Comparison of ENCODE assay signal across 8 cellular contexts in genomic region chr9:2087500-2088313, GRCh38.
DNase-seq lines count a peak whose midpoint lies in the region; ATAC-seq and TF ChIP-seq lines count a peak whose summit lies in the region.

No MANE protein-coding gene starts in this region.

- no peaks in the 10 kb centered on the region for H3K9me3 Mint-ChIP-seq in Caco-2 (ENCODE audit: unreplicated experiment)
- no peaks in the 10 kb centered on the region for H3K9me3 Mint-ChIP-seq in activated naive CD8-positive, alpha-beta T cell treated with anti-CD3 and anti-CD28 coated beads, Interleukin-2, amount 50 U/mL, for 24 hours

- POLR2A ChIA-PET in Caco-2 (lab: Charles Lee), result no interaction called here

- in situ Hi-C loops in transverse colon (cut with MboI; ENCODE audit: low pct_ligation_motif_present in 1 of 4, low pct_unique_long_range_greater_than_20kb in 1 of 4, low sequenced_read_pairs in 3 of 4), result loop anchor here in 3 of 4 donors (25.0 kb wide), 2 partner anchors 150 to 375 kb away; no protein-coding TSS in a partner anchor

- DNase-seq in Caco-2, result no peak
- peak; percentile 45 for DNase-seq in NCI-H2227 (lab: John Stamatoyannopoulos, UW; ENCODE audit: unreplicated experiment)
- DNase-seq in activated naive CD8-positive, alpha-beta T cell treated with anti-CD3 and anti-CD28 coated beads, Interleukin-2, amount 50 U/mL, for 24 hours, result no peak
- peak; percentile 49 for DNase-seq in iris pigment epithelial cell (ENCODE audit: low read depth)
- no peak for DNase-seq in transverse colon
- DNase-seq in activated effector memory CD4-positive, alpha-beta T cell treated with anti-CD3 and anti-CD28 coated beads, Interleukin-2, amount 50 U/mL, for 16 hours, result no peak

- TF ChIP-seq CTCF in Caco-2 (IDR thresholded peaks at IDR 0.05; ENCODE audit: insufficient read depth in 1 of 2, low read depth in 1 of 2, low read length in 1 of 2, severe bottlenecking in 1 of 2, unreplicated experiment in 1 of 2), result peak; percentile 25 to 36
- peak; percentile 58 to 72 (median 64) for TF ChIP-seq CTCF in transverse colon (IDR thresholded peaks at IDR 0.05)

- CTCF ChIA-PET in Caco-2 (lab: Charles Lee), result no interaction called here

- H3K4me3 ChIP-seq in Caco-2 (ENCODE audit: low read depth, low read length), result no peak overlapping the region
- no peak overlapping the region for H3K4me3 ChIP-seq in transverse colon

- H3K27me3 ChIP-seq in Caco-2 (replicated peaks; ENCODE audit: control insufficient read depth, insufficient read depth, low read length), result no peaks in the 10 kb centered on the region
- H3K27me3 ChIP-seq in transverse colon, result no peaks in the 10 kb centered on the region

- WGBS in transverse colon (ENCODE audit: low coverage in 1 of 2), 2 donors, result 69 to 80% methylated on average over 4 to 6 of the region's 6 CpGs

- peak; percentile 72 for ATAC-seq in GM18519 (IDR thresholded peaks at IDR 0.05; ENCODE audit: low FRiP score, unreplicated experiment)
- peak; percentile 64 for ATAC-seq in HG02970 (IDR thresholded peaks at IDR 0.05; ENCODE audit: low FRiP score, unreplicated experiment)
- peak; percentile 77 for ATAC-seq in activated naive CD8-positive, alpha-beta T cell treated with anti-CD3 and anti-CD28 coated beads, Interleukin-2, amount 50 U/mL, for 24 hours

- intact Hi-C loops in Caco-2 (cut with micrococcal nuclease; ENCODE audit: unreplicated experiment) (no loop called here), transverse colon (cut with DNase I; ENCODE audit: low total_unique reads) (no loop called here)

- BruUV-seq in Caco-2 (replicated peaks; lab: Mats Ljungman, UMichigan), result no TSS peak

- no peaks in the 10 kb centered on the region for H3K36me3 Mint-ChIP-seq in Caco-2 (ENCODE audit: insufficient read depth, unreplicated experiment)
- H3K36me3 Mint-ChIP-seq in activated naive CD8-positive, alpha-beta T cell treated with anti-CD3 and anti-CD28 coated beads, Interleukin-2, amount 50 U/mL, for 24 hours (ENCODE audit: low read depth), result peaks cover 66% of the 10 kb centered on the region

- no peak overlapping the region for H3K27ac Mint-ChIP-seq in Caco-2 (ENCODE audit: unreplicated experiment)
- H3K27ac Mint-ChIP-seq in activated naive CD8-positive, alpha-beta T cell treated with anti-CD3 and anti-CD28 coated beads, Interleukin-2, amount 50 U/mL, for 24 hours, result peak overlapping the region; percentile 53

- H3K4me3 Mint-ChIP-seq in Caco-2 (ENCODE audit: unreplicated experiment), result no peak overlapping the region
- no peak overlapping the region for H3K4me3 Mint-ChIP-seq in activated naive CD8-positive, alpha-beta T cell treated with anti-CD3 and anti-CD28 coated beads, Interleukin-2, amount 50 U/mL, for 24 hours

- H3K4me1 Mint-ChIP-seq in Caco-2 (ENCODE audit: low read depth, unreplicated experiment), result no peaks in the 10 kb centered on the region
- H3K4me1 Mint-ChIP-seq in activated naive CD8-positive, alpha-beta T cell treated with anti-CD3 and anti-CD28 coated beads, Interleukin-2, amount 50 U/mL, for 24 hours, result peaks cover 20% of the 10 kb centered on the region

- H3K4me1 ChIP-seq in Caco-2 (no peaks in the 10 kb centered on the region), transverse colon (no peaks in the 10 kb centered on the region)

- H3K27ac ChIP-seq in transverse colon, result no peak overlapping the region

- H3K9me3 ChIP-seq in Caco-2, result no peaks in the 10 kb centered on the region
- H3K9me3 ChIP-seq in transverse colon, result no peaks in the 10 kb centered on the region

- peaks cover 9% of the 10 kb centered on the region for H3K27me3 Mint-ChIP-seq in Caco-2 (ENCODE audit: insufficient read depth, unreplicated experiment)
- H3K27me3 Mint-ChIP-seq in activated naive CD8-positive, alpha-beta T cell treated with anti-CD3 and anti-CD28 coated beads, Interleukin-2, amount 50 U/mL, for 24 hours, result no peaks in the 10 kb centered on the region

- H3K36me3 ChIP-seq in Caco-2 (ENCODE audit: control insufficient read depth, insufficient read depth, low read length), result no peaks in the 10 kb centered on the region
- H3K36me3 ChIP-seq in transverse colon, result peaks cover 0 to 44% (median 16%) of the 10 kb centered on the region in 4 donors

- TF ChIP-seq POLR2A in transverse colon (IDR thresholded peaks at IDR 0.05), result no peak

- no peak for TF ChIP-seq EP300 in transverse colon (IDR thresholded peaks at IDR 0.05; ENCODE audit: low read depth)

Comparison
In these comparisons a context has a peak if more than half of its experiments do, and no peak if none do; other contexts are left out.
1. DNase-seq: peak in NCI-H2227 (single experiment) and iris pigment epithelial cell (single experiment); none in Caco-2 (0 of 2), activated naive CD8-positive, alpha-beta T cell treated with anti-CD3 and anti-CD28 coated beads, Interleukin-2, amount 50 U/mL, for 24 hours (single experiment), transverse colon (single experiment) and activated effector memory CD4-positive, alpha-beta T cell treated with anti-CD3 and anti-CD28 coated beads, Interleukin-2, amount 50 U/mL, for 16 hours (single experiment).
2. Peak in every context shown above with its lines, with median percentiles within 50 percentile points of each other: ATAC-seq.